ENCODE assay signal across 37 cellular contexts in the genomic region with DNA sequence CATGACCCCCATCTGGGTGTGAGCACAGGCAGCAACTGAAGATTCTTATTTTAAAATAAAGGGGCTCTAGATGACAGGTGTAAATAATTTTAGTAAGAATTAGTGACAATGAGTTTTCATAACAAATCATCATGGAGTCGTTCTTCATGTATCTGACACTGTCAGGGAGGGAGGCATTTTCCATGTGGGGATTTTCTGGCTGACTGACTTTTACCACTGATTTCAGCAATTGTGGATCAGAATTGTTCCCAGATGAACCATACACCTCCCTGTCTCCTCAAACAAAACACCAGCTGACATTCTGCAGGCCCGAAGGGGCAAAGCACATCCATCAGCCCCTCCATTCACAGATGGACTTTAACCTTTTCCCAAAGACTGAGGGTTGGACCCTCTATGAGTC. TPM values are rescaled to one million over a fixed set of nuclear protein-coding genes. Genes with fewer than 3 reads are reported as not detected.
"Had no signal": no experiment of that assay in that cellular context is flagged by ENCODE, and none has a peak within 500 bp of the region (broad histone marks: within the 10 kb centered on the region; RNA-seq: fewer than 3 reads in every experiment).

No MANE protein-coding gene starts in this region.

- H3K27me3 ChIP-seq: adrenal gland, body of pancreas, dorsolateral prefrontal cortex, gastroesophageal sphincter, heart right ventricle had no signal

- H3K36me3 ChIP-seq: adrenal gland, esophagus squamous epithelium, gastroesophageal sphincter, heart right ventricle had no signal

- ATAC-seq: activated CD4-positive, alpha-beta T cell treated with anti-CD3 and anti-CD28 coated beads for 36 hours; activated CD8-positive, alpha-beta memory T cell treated with anti-CD3 and anti-CD28 coated beads, Interleukin-2, amount 10 ng/mL, durations not matched to agents 7 days and 5 days; activated CD8-positive, alpha-beta T cell treated with anti-CD3 and anti-CD28 coated beads, Interleukin-2, amount 10 ng/mL, durations not matched to agents 7 days and 5 days; activated naive CD8-positive, alpha-beta T cell treated with anti-CD3 and anti-CD28 coated beads, Interleukin-2, amount 50 U/mL, for 24 hours; body of pancreas; effector memory CD8-positive, alpha-beta T cell; gastroesophageal sphincter; heart right ventricle had no signal

- H3K36me3 Mint-ChIP-seq: activated CD4-positive, alpha-beta memory T cell treated with anti-CD3 and anti-CD28 coated beads for 36 hours; activated naive CD4-positive, alpha-beta T cell treated with anti-CD3 and anti-CD28 coated beads, Interleukin-2, amount 50 U/mL, for 24 hours; activated naive CD8-positive, alpha-beta T cell treated with anti-CD3 and anti-CD28 coated beads for 36 hours had no signal

- FAIRE-seq: endothelial cell of umbilical vein had no signal

- DNase-seq: activated CD4-positive, alpha-beta memory T cell treated with anti-CD3 and anti-CD28 coated beads for 36 hours; activated CD4-positive, alpha-beta T cell treated with anti-CD3 and anti-CD28 coated beads for 36 hours; activated CD4-positive, alpha-beta T cell treated with anti-CD3 and anti-CD28 coated beads, Interleukin-2, amount 10 ng/mL, durations not matched to agents 24 days and 14 days; activated CD4-positive, CD25-positive, alpha-beta regulatory T cell; activated CD4-positive, CD25-positive, alpha-beta regulatory T cell treated with anti-CD3 and anti-CD28 coated beads, Interleukin-2, amount 50 U/mL, for 72 hours; activated CD8-positive, alpha-beta memory T cell treated with anti-CD3 and anti-CD28 coated beads, Interleukin-2, amount 10 ng/mL, durations not matched to agents 7 days and 5 days; activated CD8-positive, alpha-beta memory T cell treated with anti-CD3 and anti-CD28 coated beads, Interleukin-2, amount 50 U/mL, for 4 hours; activated CD8-positive, alpha-beta T cell treated with anti-CD3 and anti-CD28 coated beads, Interleukin-2, amount 10 ng/mL, durations not matched to agents 7 days and 5 days; activated effector memory CD4-positive, alpha-beta T cell treated with anti-CD3 and anti-CD28 coated beads, Interleukin-2, amount 50 U/mL, for 16 hours; activated naive CD4-positive, alpha-beta T cell treated with anti-CD3 and anti-CD28 coated beads for 36 hours; activated naive CD8-positive, alpha-beta T cell treated with anti-CD3 and anti-CD28 coated beads for 36 hours; activated naive CD8-positive, alpha-beta T cell treated with anti-CD3 and anti-CD28 coated beads, Interleukin-2, amount 50 U/mL, for 24 hours; activated T-cell treated with anti-CD3 and anti-CD28 coated beads, Interleukin-2, amount 50 U/mL, for 1 hour; activated T-cell treated with anti-CD3 and anti-CD28 coated beads, Interleukin-2, amount 50 U/mL, for 48 hours; adrenal gland; amygdala; aorta; body of pancreas; effector memory CD8-positive, alpha-beta T cell; esophagus squamous epithelium; foreskin melanocyte; heart right ventricle; T-helper 2 cell had no signal

- H3K4me1 ChIP-seq: body of pancreas, esophagus squamous epithelium, gastroesophageal sphincter had no signal

- H3K27ac ChIP-seq: adrenal gland, body of pancreas, coronary artery, epithelial cell of prostate, esophagus squamous epithelium, gastroesophageal sphincter, heart right ventricle had no signal

- H3K9me3 ChIP-seq: adrenal gland, body of pancreas, esophagus squamous epithelium, gastroesophageal sphincter, heart right ventricle had no signal

- H3K4me1 Mint-ChIP-seq: activated CD4-positive, alpha-beta T cell treated with anti-CD3 and anti-CD28 coated beads for 36 hours; activated CD4-positive, alpha-beta T cell treated with anti-CD3 and anti-CD28 coated beads, Interleukin-2, amount 10 ng/mL, durations not matched to agents 24 days and 14 days; activated CD8-positive, alpha-beta memory T cell treated with anti-CD3 and anti-CD28 coated beads, Interleukin-2, amount 10 ng/mL, durations not matched to agents 7 days and 5 days; activated naive CD4-positive, alpha-beta T cell treated with anti-CD3 and anti-CD28 coated beads, Interleukin-2, amount 50 U/mL, for 24 hours; activated naive CD8-positive, alpha-beta T cell treated with anti-CD3 and anti-CD28 coated beads for 36 hours; activated naive CD8-positive, alpha-beta T cell treated with anti-CD3 and anti-CD28 coated beads, Interleukin-2, amount 50 U/mL, for 24 hours had no signal

- H3K4me3 Mint-ChIP-seq: activated CD4-positive, alpha-beta memory T cell treated with anti-CD3 and anti-CD28 coated beads for 36 hours; activated CD4-positive, alpha-beta T cell treated with anti-CD3 and anti-CD28 coated beads for 36 hours; activated CD4-positive, alpha-beta T cell treated with anti-CD3 and anti-CD28 coated beads, Interleukin-2, amount 10 ng/mL, durations not matched to agents 24 days and 14 days; activated CD8-positive, alpha-beta memory T cell treated with anti-CD3 and anti-CD28 coated beads, Interleukin-2, amount 10 ng/mL, durations not matched to agents 7 days and 5 days; activated CD8-positive, alpha-beta T cell treated with anti-CD3 and anti-CD28 coated beads, Interleukin-2, amount 10 ng/mL, durations not matched to agents 7 days and 5 days; activated naive CD4-positive, alpha-beta T cell treated with anti-CD3 and anti-CD28 coated beads for 36 hours; activated naive CD4-positive, alpha-beta T cell treated with anti-CD3 and anti-CD28 coated beads, Interleukin-2, amount 50 U/mL, for 24 hours; activated naive CD8-positive, alpha-beta T cell treated with anti-CD3 and anti-CD28 coated beads for 36 hours; activated naive CD8-positive, alpha-beta T cell treated with anti-CD3 and anti-CD28 coated beads, Interleukin-2, amount 50 U/mL, for 24 hours; activated T-helper 1 cell treated with anti-CD3 and anti-CD28 coated beads, Interleukin-12 subunit alpha, Interleukin-12 subunit beta, Interleukin-2, Interleukin-4 antibody, amounts not matched to agents 30 ng/mL and 10 ng/mL and 1 ng/mL, durations not matched to agents 14 hours and 24 hours and 36 hours; dendritic cell treated with granulocyte-macrophage colony-stimulating factor and Interleukin-4, amounts not matched to agents 40 ng/mL and 50 ng/mL, for 4 days; effector memory CD8-positive, alpha-beta T cell had no signal

- H3K27ac Mint-ChIP-seq: activated CD4-positive, alpha-beta memory T cell treated with anti-CD3 and anti-CD28 coated beads for 36 hours; activated CD4-positive, alpha-beta T cell treated with anti-CD3 and anti-CD28 coated beads for 36 hours; activated CD4-positive, alpha-beta T cell treated with anti-CD3 and anti-CD28 coated beads, Interleukin-2, amount 10 ng/mL, durations not matched to agents 24 days and 14 days; activated CD8-positive, alpha-beta memory T cell treated with anti-CD3 and anti-CD28 coated beads, Interleukin-2, amount 10 ng/mL, durations not matched to agents 7 days and 5 days; activated CD8-positive, alpha-beta T cell treated with anti-CD3 and anti-CD28 coated beads, Interleukin-2, amount 10 ng/mL, durations not matched to agents 7 days and 5 days; activated naive CD4-positive, alpha-beta T cell treated with anti-CD3 and anti-CD28 coated beads for 36 hours; activated naive CD4-positive, alpha-beta T cell treated with anti-CD3 and anti-CD28 coated beads, Interleukin-2, amount 50 U/mL, for 24 hours; activated naive CD8-positive, alpha-beta T cell treated with anti-CD3 and anti-CD28 coated beads for 36 hours; activated naive CD8-positive, alpha-beta T cell treated with anti-CD3 and anti-CD28 coated beads, Interleukin-2, amount 50 U/mL, for 24 hours; activated T-helper 1 cell treated with anti-CD3 and anti-CD28 coated beads, Interleukin-12 subunit alpha, Interleukin-12 subunit beta, Interleukin-2, Interleukin-4 antibody, amounts not matched to agents 30 ng/mL and 10 ng/mL and 1 ng/mL, durations not matched to agents 14 hours and 24 hours and 36 hours; activated T-helper 2 cell treated with anti-CD3 and anti-CD28 coated beads, Interferon-gamma antibody, Interleukin-2, Interleukin-4, amounts not matched to agents 10 μg/mL and 5 μg/mL and 100 μg/mL, durations not matched to agents 14 hours and 24 hours and 36 hours; dendritic cell treated with granulocyte-macrophage colony-stimulating factor and Interleukin-4, amounts not matched to agents 40 ng/mL and 50 ng/mL, for 4 days; effector memory CD8-positive, alpha-beta T cell had no signal

- H3K4me3 ChIP-seq: adrenal gland, body of pancreas, coronary artery, dorsolateral prefrontal cortex, esophagus squamous epithelium, gastroesophageal sphincter, heart right ventricle had no signal

RNA-seq across cellular contexts. Expression of gene LOXHD1, which starts 43.0 kb away (rescaled TPM):
- total RNA-seq: activated CD4-positive, alpha-beta T cell treated with anti-CD3 and anti-CD28 coated beads, Interleukin-2, amount 10 ng/mL, durations not matched to agents 24 days and 14 days; activated CD8-positive, alpha-beta memory T cell treated with anti-CD3 and anti-CD28 coated beads for 36 hours; activated T-helper 1 cell treated with anti-CD3 and anti-CD28 coated beads, Interleukin-12 subunit alpha, Interleukin-12 subunit beta, Interleukin-2, Interleukin-4 antibody, amounts not matched to agents 30 ng/mL and 10 ng/mL and 1 ng/mL, durations not matched to agents 14 hours and 24 hours and 36 hours; activated T-helper 2 cell treated with anti-CD3 and anti-CD28 coated beads, Interferon-gamma antibody, Interleukin-2, Interleukin-4, amounts not matched to agents 10 μg/mL and 5 μg/mL and 100 μg/mL, durations not matched to agents 14 hours and 24 hours and 36 hours; endothelial cell of umbilical vein; fibroblast of lung; fibroblast of villous mesenchyme; glomerular endothelial cell; T-helper 1 cell treated with Interleukin-12 subunit alpha and Interleukin-12 subunit beta and Interleukin-4 antibody, amounts not matched to agents 30 ng/mL and 1 ng/mL, for 36 hours had no signal
- polyA plus RNA-seq: aorta, endothelial cell of umbilical vein, fibroblast of lung had no signal

RNA-seq across cellular contexts. Expression of gene ST8SIA5, which starts 56.8 kb away (rescaled TPM):
- total RNA-seq: activated CD4-positive, alpha-beta memory T cell treated with anti-CD3 and anti-CD28 coated beads for 36 hours; activated CD4-positive, alpha-beta T cell treated with anti-CD3 and anti-CD28 coated beads for 36 hours; activated CD4-positive, alpha-beta T cell treated with anti-CD3 and anti-CD28 coated beads, Interleukin-2, amount 10 ng/mL, durations not matched to agents 24 days and 14 days; activated CD8-positive, alpha-beta memory T cell treated with anti-CD3 and anti-CD28 coated beads for 36 hours; activated CD8-positive, alpha-beta T cell treated with anti-CD3 and anti-CD28 coated beads, Interleukin-2, amount 10 ng/mL, durations not matched to agents 7 days and 5 days; activated naive CD4-positive, alpha-beta T cell treated with anti-CD3 and anti-CD28 coated beads for 36 hours; activated naive CD8-positive, alpha-beta T cell treated with anti-CD3 and anti-CD28 coated beads for 36 hours; activated T-helper 1 cell treated with anti-CD3 and anti-CD28 coated beads, Interleukin-12 subunit alpha, Interleukin-12 subunit beta, Interleukin-2, Interleukin-4 antibody, amounts not matched to agents 30 ng/mL and 10 ng/mL and 1 ng/mL, durations not matched to agents 14 hours and 24 hours and 36 hours; esophagus squamous epithelium; fibroblast of villous mesenchyme had no signal
